22 cellular contexts compared by ENCODE assay signal in genomic region chr10:104072786-104073185, GRCh38. TPM values are rescaled to one million over a fixed set of nuclear protein-coding genes. Genes with fewer than 3 reads are reported as not detected.
A peak's percentile ranks its signal among the peaks of the same experiment; 100 is the strongest.
DNase-seq lines count a peak whose midpoint lies in the region; ATAC-seq, FAIRE-seq and TF ChIP-seq lines count a peak whose summit lies in the region.
"Had no signal": no experiment of that assay in that cellular context is flagged by ENCODE, and none has a peak within 500 bp of the region (broad histone marks: within the 10 kb centered on the region; RNA-seq: fewer than 3 reads in every experiment).

No MANE protein-coding gene starts in this region.

- H3K4me1 ChIP-seq in ACC112 (ENCODE audit: control insufficient read depth, insufficient read depth, low read length, unreplicated experiment) (peaks cover 9% of the 10 kb centered on the region), GM23248 (ENCODE audit: insufficient read depth) (no peaks in the 10 kb centered on the region), GM12878 (ENCODE audit: control insufficient read depth, insufficient read depth, low read length) (no peaks in the 10 kb centered on the region)

- no peaks in the 10 kb centered on the region for H3F3A ChIP-seq in GM23248 (ENCODE audit: insufficient read depth)

- no peak for TF ChIP-seq CTCF in GM12878 (IDR thresholded peaks at IDR 0.05 in 2 of 3, conservative IDR thresholded peaks at IDR 0.05 in 1 of 3; ENCODE audit: control insufficient read depth in 2 of 3, extremely low read depth in 1 of 3, insufficient read depth in 1 of 3, low read depth in 3 of 3, low read length in 3 of 3)

- CTCF ChIA-PET in GM12878 (lab: Yijun Ruan, JAX) = interaction anchor here (1.0 to 1.5 kb wide), 4 partner anchors 15 to 185 kb away, joined by 3 to 7 read pairs (median 4); partner anchors contain the start of gene SFR1

- H3K9me3 ChIP-seq in GM23248 (ENCODE audit: low read depth) (no peaks in the 10 kb centered on the region), GM12878 (replicated peaks; ENCODE audit: control insufficient read depth, insufficient read depth, low read length) (no peaks in the 10 kb centered on the region)
- H3K9me3 ChIP-seq: BLaER1 treated with 17β-estradiol and CSF1 and Interleukin-3, amounts not matched to agents 10 nM and 100 nM had no signal

- H3K36me3 ChIP-seq in ACC112 (ENCODE audit: insufficient read depth, low read length) = no peaks in the 10 kb centered on the region
- no peaks in the 10 kb centered on the region for H3K36me3 ChIP-seq in GM23248 (ENCODE audit: low read depth)
- no peaks in the 10 kb centered on the region for H3K36me3 ChIP-seq in GM12878 (ENCODE audit: control insufficient read depth in 2 of 2, insufficient read depth in 2 of 2, low read length in 1 of 2)
- H3K36me3 ChIP-seq: BLaER1 treated with 17β-estradiol and CSF1 and Interleukin-3, amounts not matched to agents 10 nM and 100 nM had no signal

- H3K4me2 ChIP-seq in GM23248 (ENCODE audit: unreplicated experiment) = no peak overlapping the region
- H3K4me2 ChIP-seq in GM12878 (ENCODE audit: control insufficient read depth, insufficient read depth) = no peak overlapping the region
- H3K4me2 ChIP-seq: BLaER1 treated with 17β-estradiol and CSF1 and Interleukin-3, amounts not matched to agents 10 nM and 100 nM had no signal

- SMC1A ChIA-PET in GM12878 (lab: Charles Lee; ENCODE audit: uncharacterized antibody, unreplicated experiment) = interaction anchor here (0.9 to 1.9 kb wide), 5 partner anchors 11 to 52 kb away, joined by 3 to 5 read pairs (median 3); partner anchors contain the start of gene SFR1

- RAD21 ChIA-PET in GM12878 (lab: Charles Lee; ENCODE audit: unreplicated experiment) = interaction anchor here (1.0 to 1.9 kb wide), 3 partner anchors 31 to 50 kb away, joined by 3 to 5 read pairs (median 3); no protein-coding TSS in a partner anchor

- intact Hi-C loops in GM12878 (cut with micrococcal nuclease; ENCODE audit: unreplicated experiment) = no loop called here

- H3K27me3 ChIP-seq in ACC112 (ENCODE audit: insufficient read depth, low read length) = no peaks in the 10 kb centered on the region
- H3K27me3 ChIP-seq in GM23248 (replicated peaks; ENCODE audit: insufficient read depth) = peaks cover 30% of the 10 kb centered on the region
- H3K27me3 ChIP-seq in GM12878 (replicated peaks in 1 of 2; ENCODE audit: control insufficient read depth in 2 of 2, insufficient read depth in 2 of 2, low read length in 1 of 2) = no peaks in the 10 kb centered on the region
- H3K27me3 ChIP-seq: BLaER1 treated with 17β-estradiol and CSF1 and Interleukin-3, amounts not matched to agents 10 nM and 100 nM had no signal

- H3K27ac ChIP-seq in ACC112 (ENCODE audit: low read depth, low read length) (no peak overlapping the region), GM23248 (no peak overlapping the region), GM12878 (ENCODE audit: control insufficient read depth, insufficient read depth) (no peak overlapping the region)
- H3K27ac ChIP-seq: 22Rv1; BLaER1 treated with 17β-estradiol and CSF1 and Interleukin-3, amounts not matched to agents 10 nM and 100 nM had no signal

- no peaks in the 10 kb centered on the region for H4K20me1 ChIP-seq in GM23248 (ENCODE audit: insufficient read depth)
- no peaks in the 10 kb centered on the region for H4K20me1 ChIP-seq in GM12878 (ENCODE audit: control insufficient read depth, insufficient read depth)
- H4K20me1 ChIP-seq: BLaER1 treated with 17β-estradiol and CSF1 and Interleukin-3, amounts not matched to agents 10 nM and 100 nM had no signal

- DNase-seq in GM23248 = peak; percentile 7
- no peak for DNase-seq in GM12878 (ENCODE audit: low read depth, low spot score)
- DNase-seq in kidney tubule cell (ENCODE audit: low spot score) = peak; percentile 29
- no peak for DNase-seq in NCI-H526 treated with DMSO at 0.1 percent for 48 hours (lab: John Stamatoyannopoulos, UW)
- DNase-seq in left lobe of liver (ENCODE audit: low spot score) = no peak
- no peak for DNase-seq in activated CD4-positive, alpha-beta T cell treated with anti-CD3 and anti-CD28 coated beads, Interleukin-2, amount 50 U/mL, for 4 hours
- DNase-seq: CD8-positive, alpha-beta memory T cell; DMS53; GOT3; NCI-H1105 treated with DMSO at 0.1 percent for 48 hours; NCI-H1694; NCI-H2227 treated with DMSO at 0.1 percent for 48 hours; NCI-H510A treated with DMSO at 0.1 percent for 48 hours; PC-3; RPMI8226; SIG-M5 had no signal

- no TSS peak for BruUV-seq in GM12878 (replicated peaks; lab: Mats Ljungman, UMichigan)

- no peak for TF ChIP-seq POLR2A in GM12878 (IDR thresholded peaks at IDR 0.05; ENCODE audit: low read depth, low read length)

- no peak for FAIRE-seq in GM12878 (lab: Jason Lieb, UNC)
- FAIRE-seq: GM19239, K562 had no signal

- no peaks in the 10 kb centered on the region for H3K9me2 ChIP-seq in GM23248 (ENCODE audit: insufficient read depth)

- H3K79me2 ChIP-seq in ACC112 (ENCODE audit: control insufficient read depth, insufficient read depth, low read length, unreplicated experiment) = no peaks in the 10 kb centered on the region
- no peaks in the 10 kb centered on the region for H3K79me2 ChIP-seq in GM23248 (ENCODE audit: insufficient read depth)
- no peaks in the 10 kb centered on the region for H3K79me2 ChIP-seq in GM12878 (ENCODE audit: control insufficient read depth, insufficient read depth, low read length)

- no peak for TF ChIP-seq EP300 in GM12878 (IDR thresholded peaks at IDR 0.05; ENCODE audit: borderline replicate concordance in 1 of 2, control insufficient read depth in 1 of 2, low read depth in 2 of 2, low read length in 2 of 2)

- WGBS in GM23248 (ENCODE audit: low coverage in 1 of 2, low lambda C conversion rate in 2 of 2, missing lambda C conversion rate in 2 of 2), 2 experiments = 8 to 18% methylated on average over 5 of the region's 5 CpGs
- 55% methylated on average over 5 of the region's 5 CpGs for WGBS in GM12878 (ENCODE audit: insufficient coverage, insufficient replicate concordance, low lambda C conversion rate, missing lambda C conversion rate)

- POLR2A ChIA-PET in GM12878 (lab: Charles Lee) = no interaction called here

- no peak; the same call in 2 of the 3 replicates for ATAC-seq in GM12878
- ATAC-seq in left lobe of liver = no peak
- no peak for ATAC-seq in HG03175 (IDR thresholded peaks at IDR 0.05; ENCODE audit: unreplicated experiment)
- ATAC-seq: K562, PC-3 had no signal

- H3K4me3 ChIP-seq in ACC112 (ENCODE audit: low read depth, low read length) (no peak overlapping the region), GM23248 (no peak overlapping the region), GM12878 (no peak overlapping the region)
- H3K4me3 ChIP-seq: BLaER1 treated with 17β-estradiol and CSF1 and Interleukin-3, amounts not matched to agents 10 nM and 100 nM; K562 had no signal

- H2AFZ ChIP-seq in ACC112 (ENCODE audit: low read length, unreplicated experiment) (peak overlapping the region; percentile 7), GM23248 (no peak overlapping the region), GM12878 (ENCODE audit: control insufficient read depth, low read depth, low read length) (no peak overlapping the region)

- H3K9ac ChIP-seq in GM23248 = no peak overlapping the region
- no peak overlapping the region for H3K9ac ChIP-seq in GM12878 (ENCODE audit: control insufficient read depth, insufficient read depth, low read length)
- H3K9ac ChIP-seq: BLaER1 treated with 17β-estradiol and CSF1 and Interleukin-3, amounts not matched to agents 10 nM and 100 nM had no signal

- no peak for TF ChIP-seq RAD21 in GM12878 (IDR thresholded peaks at IDR 0.05; ENCODE audit: insufficient read depth, low read depth, low read length)

- in situ Hi-C loops in GM23248 (cut with MboI) = no loop called here
- in situ Hi-C loops in GM12878 (cut with MboI) = no loop called here

RNA-seq across cellular contexts. Expression of gene COL17A1, which starts 12.9 kb away (rescaled TPM):
- total RNA-seq in GM23248 (2014; rRNA removed; shearing (Covaris generic)) = 0.25 TPM in 1 of 2 replicates, not detected in the other
- polyA plus RNA-seq in GM23248 (2016; fragmentation: Nextera tagmentation; extraction: Ambion mirVana) (0.30 and 0.51 TPM in 2 replicates), GM12878 (2011; rRNA removed) (0.22 TPM in 1 of 2 replicates, not detected in the other), GM12878 (2014; fragmentation: Illumina TruSeq; extraction: Trizol) (not detected in 2 replicates), GM12878 (2014; fragmentation: Nextera tagmentation; extraction: Ambion mirVana) (not detected), GM12878 (2014; rRNA removed) (not detected in 2 replicates), GM12878 (2016; fragmentation: Nextera tagmentation; extraction: Ambion mirVana) (under 1 TPM in 1 of 2 experiments, not detected in 1; 0.08 TPM)
- not detected in 2 replicates for total RNA-seq in GM12878 (2013; cell fraction: nucleolus; rRNA removed)
- total RNA-seq in GM12878 (2014; rRNA removed) (not detected in 2 replicates), GM12878 (2014; rRNA removed; fragmentation: Illumina TruSeq; extraction: Trizol) (not detected in 2 replicates), GM12878 (2021) (0.05 TPM in 1 of 2 replicates, not detected in the other), left lobe of liver (0.13 TPM)
- not detected for polyA plus RNA-seq in GM12878 (2011; ENCODE audit: low read depth)
- polyA plus RNA-seq in GM12878 (2011; cell fraction: cytosol; rRNA removed) = 0.06 and 0.07 TPM in 2 replicates
- 0.01 TPM in 1 of 2 replicates, not detected in the other for polyA plus RNA-seq in GM12878 (2011; cell fraction: nucleus; rRNA removed)
- not detected in 2 replicates for polyA plus RNA-seq in GM12878 (2012)
- not detected in 2 replicates for polyA minus RNA-seq in GM12878 (2011; rRNA and poly(A)+ RNA removed)
- not detected in 2 replicates for polyA minus RNA-seq in GM12878 (2011; cell fraction: cytosol; rRNA and poly(A)+ RNA removed)
- not detected in 2 replicates for polyA minus RNA-seq in GM12878 (2011; cell fraction: nucleus; rRNA and poly(A)+ RNA removed)
- total RNA-seq: CD8-positive, alpha-beta memory T cell; K562 had no signal
- polyA plus RNA-seq: CD8-positive, alpha-beta memory T cell; K562 had no signal

RNA-seq across cellular contexts. Expression of gene SFR1, which starts 49.2 kb away (rescaled TPM):
- total RNA-seq in GM23248 (2014; rRNA removed; shearing (Covaris generic)) = 4.4 and 4.6 TPM in 2 replicates
- 9.1 TPM in 2 replicates for polyA plus RNA-seq in GM23248 (2016; fragmentation: Nextera tagmentation; extraction: Ambion mirVana)
- total RNA-seq in GM12878 (2013; cell fraction: nucleolus; rRNA removed) = 15.8 and 18.2 TPM in 2 replicates
- 7.9 and 13.7 TPM in 2 replicates for total RNA-seq in GM12878 (2014; rRNA removed)
- total RNA-seq in GM12878 (2014; rRNA removed; fragmentation: Illumina TruSeq; extraction: Trizol) = 14.6 and 15.0 TPM in 2 replicates
- 9.0 and 10.0 TPM in 2 replicates for total RNA-seq in GM12878 (2021)
- polyA plus RNA-seq in GM12878 (2011; ENCODE audit: low read depth) = 6.2 TPM
- polyA plus RNA-seq in GM12878 (2011; rRNA removed) = 6.9 and 14.0 TPM in 2 replicates
- 2.7 and 3.0 TPM in 2 replicates for polyA plus RNA-seq in GM12878 (2011; cell fraction: cytosol; rRNA removed)
- polyA plus RNA-seq in GM12878 (2011; cell fraction: nucleus; rRNA removed) = 1.6 and 2.9 TPM in 2 replicates
- polyA plus RNA-seq in GM12878 (2012) = 7.1 and 8.7 TPM in 2 replicates
- polyA plus RNA-seq in GM12878 (2014; fragmentation: Illumina TruSeq; extraction: Trizol) = 14.9 and 18.5 TPM in 2 replicates
- polyA plus RNA-seq in GM12878 (2014; fragmentation: Nextera tagmentation; extraction: Ambion mirVana) = 10 to 100 TPM; 25.4 to 31.5 TPM
- polyA plus RNA-seq in GM12878 (2014; rRNA removed) = 8.1 and 9.6 TPM in 2 replicates
- 10 to 100 TPM; 20.6 to 21.2 TPM for polyA plus RNA-seq in GM12878 (2016; fragmentation: Nextera tagmentation; extraction: Ambion mirVana)
- 4.2 and 4.5 TPM in 2 replicates for polyA minus RNA-seq in GM12878 (2011; rRNA and poly(A)+ RNA removed)
- polyA minus RNA-seq in GM12878 (2011; cell fraction: cytosol; rRNA and poly(A)+ RNA removed) = 3.6 and 4.0 TPM in 2 replicates
- 2.7 and 5.9 TPM in 2 replicates for polyA minus RNA-seq in GM12878 (2011; cell fraction: nucleus; rRNA and poly(A)+ RNA removed)
- 1.2 TPM for total RNA-seq in left lobe of liver

Comparison
In these comparisons a context has a peak if more than half of its experiments do, and no peak if none do; other contexts are left out.
1. DNase-seq: peak in GM23248 (single experiment) and kidney tubule cell (single experiment); none in GM12878 (single experiment), NCI-H526 treated with DMSO at 0.1 percent for 48 hours (single experiment), left lobe of liver (single experiment) and activated CD4-positive, alpha-beta T cell treated with anti-CD3 and anti-CD28 coated beads, Interleukin-2, amount 50 U/mL, for 4 hours (0 of 2).